In genomic region chr2:69829243-69830044, GRCh38 we compare ENCODE assay signal across 8 cellular contexts. TPM values are rescaled to one million over a fixed set of nuclear protein-coding genes. Genes with fewer than 3 reads are reported as not detected.
DNase-seq lines count a peak whose midpoint lies in the region; ATAC-seq and TF ChIP-seq lines count a peak whose summit lies in the region.

TSS of gene GMCL1 (plus strand) at chr2:69829660. CDS start at chr2:69829893, 233 bp downstream.

- H3K36me3 ChIP-seq in left ventricle myocardium inferior (no peaks in the 10 kb centered on the region), upper lobe of right lung (peaks cover 5% of the 10 kb centered on the region)

- peak; percentile 90 for ATAC-seq in GM18498 (IDR thresholded peaks at IDR 0.05; ENCODE audit: unreplicated experiment)
- ATAC-seq in HG02885 (IDR thresholded peaks at IDR 0.05; ENCODE audit: poor library complexity, unreplicated experiment): peak; percentile 91
- ATAC-seq in upper lobe of right lung: peak; percentile 99

- H3K4me3 Mint-ChIP-seq in progenitor cell of endocrine pancreas (ENCODE audit: low read depth): peak within 1 kb of the TSS; percentile 79

- DNase-seq in NCI-H1694 (lab: John Stamatoyannopoulos, UW): peak; percentile 92
- DNase-seq in amniotic stem cell (lab: John Stamatoyannopoulos, UW): peak; percentile 93
- peak; percentile 97 for DNase-seq in left ventricle myocardium inferior
- DNase-seq in progenitor cell of endocrine pancreas (ENCODE audit: low spot score, unreplicated experiment): peak; percentile 97
- peak; percentile 99 for DNase-seq in upper lobe of right lung

- H3K27me3 Mint-ChIP-seq in progenitor cell of endocrine pancreas: no peaks in the 10 kb centered on the region

- H3K27ac ChIP-seq in left ventricle myocardium inferior (replicated peaks): peak within 1 kb of the TSS; percentile 93
- H3K27ac ChIP-seq in upper lobe of right lung: peak within 1 kb of the TSS; percentile 87

- intact Hi-C loops in T-helper 1 cell treated with Interleukin-12 subunit alpha and Interleukin-12 subunit beta and Interleukin-4 antibody, amounts not matched to agents 30 ng/mL and 1 ng/mL, for 36 hours (cut with micrococcal nuclease): loop anchor here (1.0 to 5.0 kb wide), 19 partner anchors 12 to 1577 kb away; partner anchors contain the start of genes ANXA4, APLF, C2orf42 and FBXO48
- intact Hi-C loops in left ventricle myocardium inferior (cut with micrococcal nuclease) (no loop called here), upper lobe of right lung (cut with DNase I) (no loop called here)

- peak within 1 kb of the TSS; percentile 98 for H3K27ac Mint-ChIP-seq in progenitor cell of endocrine pancreas

- H3K36me3 Mint-ChIP-seq in progenitor cell of endocrine pancreas (ENCODE audit: insufficient read depth): peaks cover 3% of the 10 kb centered on the region

- H3K27me3 ChIP-seq in left ventricle myocardium inferior (ENCODE audit: low read depth) (no peaks in the 10 kb centered on the region), upper lobe of right lung (no peaks in the 10 kb centered on the region)

- no peaks in the 10 kb centered on the region for H3K9me3 ChIP-seq in left ventricle myocardium inferior (replicated peaks)
- no peaks in the 10 kb centered on the region for H3K9me3 ChIP-seq in upper lobe of right lung

- H3K4me1 ChIP-seq in left ventricle myocardium inferior (peaks cover 43% of the 10 kb centered on the region), upper lobe of right lung (peaks cover 22% of the 10 kb centered on the region)

- no peak for TF ChIP-seq CTCF in left ventricle myocardium inferior (IDR thresholded peaks at IDR 0.05; ENCODE audit: borderline replicate concordance)
- no peak for TF ChIP-seq CTCF in progenitor cell of endocrine pancreas (IDR thresholded peaks at IDR 0.05; ENCODE audit: unreplicated experiment)
- TF ChIP-seq CTCF in upper lobe of right lung (IDR thresholded peaks at IDR 0.05): no peak

- peak within 1 kb of the TSS; percentile 91 for H3K4me3 ChIP-seq in left ventricle myocardium inferior
- H3K4me3 ChIP-seq in upper lobe of right lung: peak within 1 kb of the TSS; percentile 99

- H3K4me1 Mint-ChIP-seq in progenitor cell of endocrine pancreas (ENCODE audit: low read depth): peaks cover 27% of the 10 kb centered on the region

- no peaks in the 10 kb centered on the region for H3K9me3 Mint-ChIP-seq in progenitor cell of endocrine pancreas (ENCODE audit: low read depth)

RNA-seq across cellular contexts. Expression of gene GMCL1, which starts in this region (rescaled TPM):
- 26.6 and 30.4 TPM in 2 replicates for total RNA-seq in T-helper 1 cell treated with Interleukin-12 subunit alpha and Interleukin-12 subunit beta and Interleukin-4 antibody, amounts not matched to agents 30 ng/mL and 1 ng/mL, for 36 hours
- total RNA-seq in left ventricle myocardium inferior (5.3 TPM), progenitor cell of endocrine pancreas (33.1 and 39.2 TPM in 2 replicates), upper lobe of right lung (11.9 TPM)

Comparison
In these comparisons a context has a peak if more than half of its experiments do, and no peak if none do; other contexts are left out.
1. Peak in every context shown above with its lines: DNase-seq, ATAC-seq, H3K4me3 ChIP-seq and H3K27ac ChIP-seq.